2 cellular contexts compared by ENCODE assay signal in the genomic region with DNA sequence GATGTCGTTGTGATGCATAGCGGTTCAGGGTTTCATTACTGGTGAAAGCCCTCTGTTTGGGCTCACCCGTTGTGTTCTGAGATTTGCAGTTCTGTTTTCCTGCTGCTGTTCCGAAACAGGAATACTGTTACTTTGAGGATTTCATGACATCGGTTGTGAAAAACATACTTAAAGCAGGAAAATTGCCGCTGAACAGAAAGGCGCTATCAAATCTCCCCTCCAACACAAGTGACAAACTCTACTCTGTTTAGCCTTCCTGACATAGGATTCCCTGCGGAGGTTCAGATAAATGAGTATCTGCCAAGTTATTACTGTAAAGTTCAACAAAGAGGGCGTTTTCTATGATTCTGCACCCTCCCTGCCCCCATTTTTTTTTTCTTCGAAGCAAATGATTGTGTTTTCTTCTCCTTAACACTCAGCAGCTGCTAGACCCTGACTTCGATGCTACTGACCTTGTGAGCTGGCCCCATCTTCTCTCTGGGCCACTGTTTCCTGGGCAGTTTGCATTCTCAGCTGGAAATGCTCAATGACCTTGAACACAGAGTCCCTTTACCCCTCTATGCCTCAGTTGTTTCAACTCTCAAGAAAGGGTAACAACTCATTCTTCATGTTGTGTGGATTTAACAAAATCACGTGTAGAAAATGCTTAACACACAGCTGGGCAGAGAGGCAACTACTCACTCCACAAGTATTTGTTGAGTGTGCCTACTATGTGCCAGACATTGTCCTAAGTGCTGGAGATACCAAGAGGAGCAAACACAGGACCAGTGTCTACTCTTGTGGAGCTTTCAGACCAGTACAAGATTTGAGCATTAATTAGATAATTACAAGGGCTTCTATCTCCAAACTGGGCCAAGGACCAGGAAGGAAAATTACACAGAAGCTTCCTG.
TF ChIP-seq lines count a peak whose summit lies in the region.

No MANE protein-coding gene starts in this region.

TF ChIP-seq in H1, 55 proteins besides CTCF, POLR2A, EP300 and RAD21:
- TF ChIP-seq RBBP5 (IDR thresholded peaks at IDR 0.05; ENCODE audit: borderline replicate concordance, low read depth, low read length) (no peak), BACH1 (IDR thresholded peaks at IDR 0.05; ENCODE audit: low read length) (no peak), POLR2AphosphoS5 (IDR thresholded peaks at IDR 0.05; ENCODE audit: low read depth, low read length) (no peak), EGR1 (IDR thresholded peaks at IDR 0.05; ENCODE audit: borderline replicate concordance, low read depth, low read length) (no peak), NANOG (IDR thresholded peaks at IDR 0.05; ENCODE audit: insufficient read depth, low read depth, low read length, poor library complexity, severe bottlenecking) (no peak), KDM1A (IDR thresholded peaks at IDR 0.05; ENCODE audit: borderline replicate concordance, low read length) (no peak), CTBP2 (IDR thresholded peaks at IDR 0.05; ENCODE audit: borderline replicate concordance, insufficient read depth, insufficient read length, low read length) (no peak), SIX5 (IDR thresholded peaks at IDR 0.05; ENCODE audit: low read depth, low read length) (no peak), JUN (IDR thresholded peaks at IDR 0.05; ENCODE audit: low read depth, low read length) (no peak), TCF12 (IDR thresholded peaks at IDR 0.05; ENCODE audit: low read depth, low read length) (no peak), GABPA (IDR thresholded peaks at IDR 0.05; ENCODE audit: borderline replicate concordance, insufficient read depth, low read length) (no peak), RNF2 (IDR thresholded peaks at IDR 0.05; ENCODE audit: borderline replicate concordance, low read depth, low read length, missing control alignments, poor library complexity, severe bottlenecking) (no peak), MAFK (IDR thresholded peaks at IDR 0.05; ENCODE audit: low read depth, low read length) (no peak), SAP30 (IDR thresholded peaks at IDR 0.05; ENCODE audit: insufficient read depth, insufficient replicate concordance, low read length) (no peak), SRF (IDR thresholded peaks at IDR 0.05; ENCODE audit: low read depth, low read length) (no peak), CHD1 (IDR thresholded peaks at IDR 0.05; ENCODE audit: low read depth, low read length) (no peak), JUND (IDR thresholded peaks at IDR 0.05; ENCODE audit: low read length) (no peak)
- TF ChIP-seq, protein P1, sequence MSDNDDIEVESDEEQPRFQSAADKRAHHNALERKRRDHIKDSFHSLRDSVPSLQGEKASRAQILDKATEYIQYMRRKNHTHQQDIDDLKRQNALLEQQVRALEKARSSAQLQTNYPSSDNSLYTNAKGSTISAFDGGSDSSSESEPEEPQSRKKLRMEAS (IDR thresholded peaks at IDR 0.05), result no peak

TF ChIP-seq in HepG2, 621 proteins besides CTCF, POLR2A, EP300 and RAD21:
- TF ChIP-seq, protein P2, sequence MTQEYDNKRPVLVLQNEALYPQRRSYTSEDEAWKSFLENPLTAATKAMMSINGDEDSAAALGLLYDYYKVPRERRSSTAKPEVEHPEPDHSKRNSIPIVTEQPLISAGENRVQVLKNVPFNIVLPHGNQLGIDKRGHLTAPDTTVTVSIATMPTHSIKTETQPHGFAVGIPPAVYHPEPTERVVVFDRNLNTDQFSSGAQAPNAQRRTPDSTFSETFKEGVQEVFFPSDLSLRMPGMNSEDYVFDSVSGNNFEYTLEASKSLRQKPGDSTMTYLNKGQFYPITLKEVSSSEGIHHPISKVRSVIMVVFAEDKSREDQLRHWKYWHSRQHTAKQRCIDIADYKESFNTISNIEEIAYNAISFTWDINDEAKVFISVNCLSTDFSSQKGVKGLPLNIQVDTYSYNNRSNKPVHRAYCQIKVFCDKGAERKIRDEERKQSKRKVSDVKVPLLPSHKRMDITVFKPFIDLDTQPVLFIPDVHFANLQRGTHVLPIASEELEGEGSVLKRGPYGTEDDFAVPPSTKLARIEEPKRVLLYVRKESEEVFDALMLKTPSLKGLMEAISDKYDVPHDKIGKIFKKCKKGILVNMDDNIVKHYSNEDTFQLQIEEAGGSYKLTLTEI (CRISPR knock-in tag; conservative IDR thresholded peaks at IDR 0.05), result no peak
- TF ChIP-seq TAF1 (CRISPR knock-in tag; IDR thresholded peaks at IDR 0.05), result no peak
- TF ChIP-seq POGZ (CRISPR knock-in tag; IDR thresholded peaks at IDR 0.05), result no peak
- no peak for TF ChIP-seq SSRP1 (CRISPR knock-in tag; IDR thresholded peaks at IDR 0.05)
- TF ChIP-seq ZKSCAN1 (IDR thresholded peaks at IDR 0.05; ENCODE audit: low read length), result peak; percentile 63; the same call in 1 of the 2 replicates
- TF ChIP-seq, protein P3, sequence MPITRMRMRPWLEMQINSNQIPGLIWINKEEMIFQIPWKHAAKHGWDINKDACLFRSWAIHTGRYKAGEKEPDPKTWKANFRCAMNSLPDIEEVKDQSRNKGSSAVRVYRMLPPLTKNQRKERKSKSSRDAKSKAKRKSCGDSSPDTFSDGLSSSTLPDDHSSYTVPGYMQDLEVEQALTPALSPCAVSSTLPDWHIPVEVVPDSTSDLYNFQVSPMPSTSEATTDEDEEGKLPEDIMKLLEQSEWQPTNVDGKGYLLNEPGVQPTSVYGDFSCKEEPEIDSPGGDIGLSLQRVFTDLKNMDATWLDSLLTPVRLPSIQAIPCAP (CRISPR knock-in tag; IDR thresholded peaks at IDR 0.05; ENCODE audit: low read depth), result no peak
- TF ChIP-seq PCBP1 (IDR thresholded peaks at IDR 0.05; ENCODE audit: borderline replicate concordance, low read depth, low read length), result no peak
- TF ChIP-seq, protein P4, sequence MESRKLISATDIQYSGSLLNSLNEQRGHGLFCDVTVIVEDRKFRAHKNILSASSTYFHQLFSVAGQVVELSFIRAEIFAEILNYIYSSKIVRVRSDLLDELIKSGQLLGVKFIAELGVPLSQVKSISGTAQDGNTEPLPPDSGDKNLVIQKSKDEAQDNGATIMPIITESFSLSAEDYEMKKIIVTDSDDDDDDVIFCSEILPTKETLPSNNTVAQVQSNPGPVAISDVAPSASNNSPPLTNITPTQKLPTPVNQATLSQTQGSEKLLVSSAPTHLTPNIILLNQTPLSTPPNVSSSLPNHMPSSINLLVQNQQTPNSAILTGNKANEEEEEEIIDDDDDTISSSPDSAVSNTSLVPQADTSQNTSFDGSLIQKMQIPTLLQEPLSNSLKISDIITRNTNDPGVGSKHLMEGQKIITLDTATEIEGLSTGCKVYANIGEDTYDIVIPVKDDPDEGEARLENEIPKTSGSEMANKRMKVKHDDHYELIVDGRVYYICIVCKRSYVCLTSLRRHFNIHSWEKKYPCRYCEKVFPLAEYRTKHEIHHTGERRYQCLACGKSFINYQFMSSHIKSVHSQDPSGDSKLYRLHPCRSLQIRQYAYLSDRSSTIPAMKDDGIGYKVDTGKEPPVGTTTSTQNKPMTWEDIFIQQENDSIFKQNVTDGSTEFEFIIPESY (CRISPR knock-in tag; IDR thresholded peaks at IDR 0.05), result no peak
- TF ChIP-seq ZNF205 (CRISPR knock-in tag; IDR thresholded peaks at IDR 0.05), result no peak
- no peak for TF ChIP-seq ZNF281 (CRISPR knock-in tag; IDR thresholded peaks at IDR 0.05; ENCODE audit: borderline replicate concordance)
- TF ChIP-seq, protein P5, sequence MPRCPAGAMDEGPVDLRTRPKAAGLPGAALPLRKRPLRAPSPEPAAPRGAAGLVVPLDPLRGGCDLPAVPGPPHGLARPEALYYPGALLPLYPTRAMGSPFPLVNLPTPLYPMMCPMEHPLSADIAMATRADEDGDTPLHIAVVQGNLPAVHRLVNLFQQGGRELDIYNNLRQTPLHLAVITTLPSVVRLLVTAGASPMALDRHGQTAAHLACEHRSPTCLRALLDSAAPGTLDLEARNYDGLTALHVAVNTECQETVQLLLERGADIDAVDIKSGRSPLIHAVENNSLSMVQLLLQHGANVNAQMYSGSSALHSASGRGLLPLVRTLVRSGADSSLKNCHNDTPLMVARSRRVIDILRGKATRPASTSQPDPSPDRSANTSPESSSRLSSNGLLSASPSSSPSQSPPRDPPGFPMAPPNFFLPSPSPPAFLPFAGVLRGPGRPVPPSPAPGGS (CRISPR knock-in tag; IDR thresholded peaks at IDR 0.05), result no peak
- TF ChIP-seq ZMYM2 (CRISPR knock-in tag; IDR thresholded peaks at IDR 0.05), result 0 out of 2 replicates have a peak, but pooled peaks have one; percentile 26
- no peak for TF ChIP-seq ZMYM3 (CRISPR knock-in tag; IDR thresholded peaks at IDR 0.05)
- no peak for TF ChIP-seq ZNF234 (CRISPR knock-in tag; conservative IDR thresholded peaks at IDR 0.05)
- TF ChIP-seq SRSF4 (IDR thresholded peaks at IDR 0.05; ENCODE audit: low read depth, low read length, poor library complexity, severe bottlenecking), result no peak
TF ChIP-seq in HepG2: peak in this region for 2.
